ENCODE assay signal across 17 cellular contexts in the genomic region with DNA sequence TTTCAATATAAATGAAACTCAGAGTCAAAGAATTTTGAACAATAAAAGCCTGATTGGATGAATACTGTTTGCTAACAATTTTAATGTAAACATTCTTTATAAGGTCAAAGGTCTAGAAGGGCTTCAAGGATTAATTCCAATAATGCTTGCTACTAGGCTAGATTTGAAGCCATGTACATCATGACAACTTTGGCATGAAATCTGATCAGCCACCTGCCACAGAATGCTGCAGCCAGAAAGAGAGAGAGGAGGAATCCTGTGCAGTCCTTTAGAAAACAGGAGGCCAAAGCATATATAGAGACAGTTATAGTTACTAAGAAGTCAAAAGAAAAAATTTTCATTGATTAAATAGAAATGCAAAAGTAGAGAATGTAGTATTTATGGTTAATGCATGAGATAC. TPM values are rescaled to one million over a fixed set of nuclear protein-coding genes. Genes with fewer than 3 reads are reported as not detected.
DNase-seq lines count a peak whose midpoint lies in the region; ATAC-seq lines count a peak whose summit lies in the region.
"Had no signal": no experiment of that assay in that cellular context is flagged by ENCODE, and none has a peak within 500 bp of the region (broad histone marks: within the 10 kb centered on the region; RNA-seq: fewer than 3 reads in every experiment).

No MANE protein-coding gene starts in this region.

- ATAC-seq in GM19455 (IDR thresholded peaks at IDR 0.05; ENCODE audit: unreplicated experiment), result no peak
- no peak for ATAC-seq in GM18511 (IDR thresholded peaks at IDR 0.05; ENCODE audit: unreplicated experiment)

- peak; percentile 16 for DNase-seq in NCI-H82 (lab: John Stamatoyannopoulos, UW)
- DNase-seq in NCI-H82 treated with DMSO at 0.1 percent for 48 hours (lab: John Stamatoyannopoulos, UW; ENCODE audit: unreplicated experiment), result no peak
- DNase-seq in DMS53 treated with DMSO at 0.1 percent for 48 hours (lab: John Stamatoyannopoulos, UW; ENCODE audit: unreplicated experiment), result peak; percentile 10
- peak; percentile 34 for DNase-seq in HT-29 (ENCODE audit: low spot score)
- DNase-seq in cerebellar cortex (ENCODE audit: low spot score), result peak; percentile 74
- DNase-seq: ACHN; BE2C; CD4-positive, CD25-positive, alpha-beta regulatory T cell; CD8-positive, alpha-beta memory T cell; COR-L47; DMS153; DND-41; EL; GOT3; H9 had no signal

RNA-seq across cellular contexts. Expression of a gene that starts 47.1 kb away (rescaled TPM):
- total RNA-seq in HT-29 (2014; rRNA removed; shearing (Covaris generic)), result not detected in 2 replicates
- total RNA-seq: H9 had no signal
